Comparison of ENCODE assay signal across 3 cellular contexts in the genomic region with DNA sequence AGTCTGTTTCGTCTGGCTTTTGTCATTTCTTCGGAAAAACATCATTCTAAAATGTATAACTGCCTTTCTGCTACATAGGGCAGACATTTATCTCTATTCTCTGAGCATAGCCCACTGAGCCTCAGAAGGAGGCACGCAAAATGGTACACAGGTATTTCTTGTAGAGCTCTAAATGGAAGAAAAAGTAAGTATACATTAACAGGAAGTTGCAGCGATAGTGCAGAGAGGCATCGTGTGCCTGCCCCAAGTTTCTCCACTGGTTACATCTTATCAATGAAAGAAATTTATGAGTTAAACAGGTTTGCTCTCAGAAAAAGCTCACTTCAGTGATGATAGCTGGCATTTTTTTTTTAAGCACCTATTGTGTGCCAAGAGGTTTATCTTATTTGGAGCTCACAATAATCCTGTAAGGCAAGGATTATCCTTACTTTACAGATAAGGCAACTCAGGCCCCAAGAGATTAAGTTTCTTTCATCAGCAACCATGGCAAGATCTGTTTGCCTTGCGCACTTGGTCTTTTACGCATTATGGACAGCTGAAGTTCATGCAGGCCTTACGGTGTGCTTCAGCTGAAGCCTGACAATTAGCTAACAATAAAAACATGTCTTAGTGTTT.
TF ChIP-seq lines count a peak whose summit lies in the region.

No MANE protein-coding gene starts in this region.

TF ChIP-seq in SK-N-SH, 30 proteins besides CTCF, POLR2A, EP300 and RAD21 (continues in another document):
- TF ChIP-seq YY1 (IDR thresholded peaks at IDR 0.05; ENCODE audit: low read depth) (no peak), CHD2 (IDR thresholded peaks at IDR 0.05; ENCODE audit: low read length, partially characterized antibody) (no peak), NFIC (IDR thresholded peaks at IDR 0.05; ENCODE audit: borderline replicate concordance) (no peak), MXI1 (IDR thresholded peaks at IDR 0.05; ENCODE audit: low read depth, low read length) (no peak), RFX5 (IDR thresholded peaks at IDR 0.05; ENCODE audit: low read length) (no peak), FOXJ3 (CRISPR knock-in tag; IDR thresholded peaks at IDR 0.05) (no peak), SIN3A (IDR thresholded peaks at IDR 0.05; ENCODE audit: borderline replicate concordance, low read depth, low read length) (no peak), RXRA (IDR thresholded peaks at IDR 0.05; ENCODE audit: borderline replicate concordance, low read depth) (no peak), GATA2 (CRISPR knock-in tag; IDR thresholded peaks at IDR 0.05) (no peak), TCF12 (IDR thresholded peaks at IDR 0.05) (no peak), NRF1 (IDR thresholded peaks at IDR 0.05; ENCODE audit: low read depth, low read length) (no peak), ELF1 (IDR thresholded peaks at IDR 0.05) (no peak), RCOR1 (IDR thresholded peaks at IDR 0.05; ENCODE audit: low read length) (no peak), MEF2A (IDR thresholded peaks at IDR 0.05; ENCODE audit: borderline replicate concordance, low read depth) (no peak)
- TF ChIP-seq, protein P1, sequence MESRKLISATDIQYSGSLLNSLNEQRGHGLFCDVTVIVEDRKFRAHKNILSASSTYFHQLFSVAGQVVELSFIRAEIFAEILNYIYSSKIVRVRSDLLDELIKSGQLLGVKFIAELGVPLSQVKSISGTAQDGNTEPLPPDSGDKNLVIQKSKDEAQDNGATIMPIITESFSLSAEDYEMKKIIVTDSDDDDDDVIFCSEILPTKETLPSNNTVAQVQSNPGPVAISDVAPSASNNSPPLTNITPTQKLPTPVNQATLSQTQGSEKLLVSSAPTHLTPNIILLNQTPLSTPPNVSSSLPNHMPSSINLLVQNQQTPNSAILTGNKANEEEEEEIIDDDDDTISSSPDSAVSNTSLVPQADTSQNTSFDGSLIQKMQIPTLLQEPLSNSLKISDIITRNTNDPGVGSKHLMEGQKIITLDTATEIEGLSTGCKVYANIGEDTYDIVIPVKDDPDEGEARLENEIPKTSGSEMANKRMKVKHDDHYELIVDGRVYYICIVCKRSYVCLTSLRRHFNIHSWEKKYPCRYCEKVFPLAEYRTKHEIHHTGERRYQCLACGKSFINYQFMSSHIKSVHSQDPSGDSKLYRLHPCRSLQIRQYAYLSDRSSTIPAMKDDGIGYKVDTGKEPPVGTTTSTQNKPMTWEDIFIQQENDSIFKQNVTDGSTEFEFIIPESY (IDR thresholded peaks at IDR 0.05; ENCODE audit: borderline replicate concordance, low read depth): no peak
- TF ChIP-seq, protein P2, sequence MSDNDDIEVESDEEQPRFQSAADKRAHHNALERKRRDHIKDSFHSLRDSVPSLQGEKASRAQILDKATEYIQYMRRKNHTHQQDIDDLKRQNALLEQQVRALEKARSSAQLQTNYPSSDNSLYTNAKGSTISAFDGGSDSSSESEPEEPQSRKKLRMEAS (IDR thresholded peaks at IDR 0.05; ENCODE audit: low read depth): no peak
- TF ChIP-seq, protein P3, sequence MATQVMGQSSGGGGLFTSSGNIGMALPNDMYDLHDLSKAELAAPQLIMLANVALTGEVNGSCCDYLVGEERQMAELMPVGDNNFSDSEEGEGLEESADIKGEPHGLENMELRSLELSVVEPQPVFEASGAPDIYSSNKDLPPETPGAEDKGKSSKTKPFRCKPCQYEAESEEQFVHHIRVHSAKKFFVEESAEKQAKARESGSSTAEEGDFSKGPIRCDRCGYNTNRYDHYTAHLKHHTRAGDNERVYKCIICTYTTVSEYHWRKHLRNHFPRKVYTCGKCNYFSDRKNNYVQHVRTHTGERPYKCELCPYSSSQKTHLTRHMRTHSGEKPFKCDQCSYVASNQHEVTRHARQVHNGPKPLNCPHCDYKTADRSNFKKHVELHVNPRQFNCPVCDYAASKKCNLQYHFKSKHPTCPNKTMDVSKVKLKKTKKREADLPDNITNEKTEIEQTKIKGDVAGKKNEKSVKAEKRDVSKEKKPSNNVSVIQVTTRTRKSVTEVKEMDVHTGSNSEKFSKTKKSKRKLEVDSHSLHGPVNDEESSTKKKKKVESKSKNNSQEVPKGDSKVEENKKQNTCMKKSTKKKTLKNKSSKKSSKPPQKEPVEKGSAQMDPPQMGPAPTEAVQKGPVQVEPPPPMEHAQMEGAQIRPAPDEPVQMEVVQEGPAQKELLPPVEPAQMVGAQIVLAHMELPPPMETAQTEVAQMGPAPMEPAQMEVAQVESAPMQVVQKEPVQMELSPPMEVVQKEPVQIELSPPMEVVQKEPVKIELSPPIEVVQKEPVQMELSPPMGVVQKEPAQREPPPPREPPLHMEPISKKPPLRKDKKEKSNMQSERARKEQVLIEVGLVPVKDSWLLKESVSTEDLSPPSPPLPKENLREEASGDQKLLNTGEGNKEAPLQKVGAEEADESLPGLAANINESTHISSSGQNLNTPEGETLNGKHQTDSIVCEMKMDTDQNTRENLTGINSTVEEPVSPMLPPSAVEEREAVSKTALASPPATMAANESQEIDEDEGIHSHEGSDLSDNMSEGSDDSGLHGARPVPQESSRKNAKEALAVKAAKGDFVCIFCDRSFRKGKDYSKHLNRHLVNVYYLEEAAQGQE (IDR thresholded peaks at IDR 0.05; ENCODE audit: low read depth, low read length): no peak

TF ChIP-seq in SK-N-SH treated with all-trans-retinoic acid at 6 μM for 48 hours, 23 proteins besides CTCF, POLR2A, EP300 and RAD21:
- TF ChIP-seq, protein P4, sequence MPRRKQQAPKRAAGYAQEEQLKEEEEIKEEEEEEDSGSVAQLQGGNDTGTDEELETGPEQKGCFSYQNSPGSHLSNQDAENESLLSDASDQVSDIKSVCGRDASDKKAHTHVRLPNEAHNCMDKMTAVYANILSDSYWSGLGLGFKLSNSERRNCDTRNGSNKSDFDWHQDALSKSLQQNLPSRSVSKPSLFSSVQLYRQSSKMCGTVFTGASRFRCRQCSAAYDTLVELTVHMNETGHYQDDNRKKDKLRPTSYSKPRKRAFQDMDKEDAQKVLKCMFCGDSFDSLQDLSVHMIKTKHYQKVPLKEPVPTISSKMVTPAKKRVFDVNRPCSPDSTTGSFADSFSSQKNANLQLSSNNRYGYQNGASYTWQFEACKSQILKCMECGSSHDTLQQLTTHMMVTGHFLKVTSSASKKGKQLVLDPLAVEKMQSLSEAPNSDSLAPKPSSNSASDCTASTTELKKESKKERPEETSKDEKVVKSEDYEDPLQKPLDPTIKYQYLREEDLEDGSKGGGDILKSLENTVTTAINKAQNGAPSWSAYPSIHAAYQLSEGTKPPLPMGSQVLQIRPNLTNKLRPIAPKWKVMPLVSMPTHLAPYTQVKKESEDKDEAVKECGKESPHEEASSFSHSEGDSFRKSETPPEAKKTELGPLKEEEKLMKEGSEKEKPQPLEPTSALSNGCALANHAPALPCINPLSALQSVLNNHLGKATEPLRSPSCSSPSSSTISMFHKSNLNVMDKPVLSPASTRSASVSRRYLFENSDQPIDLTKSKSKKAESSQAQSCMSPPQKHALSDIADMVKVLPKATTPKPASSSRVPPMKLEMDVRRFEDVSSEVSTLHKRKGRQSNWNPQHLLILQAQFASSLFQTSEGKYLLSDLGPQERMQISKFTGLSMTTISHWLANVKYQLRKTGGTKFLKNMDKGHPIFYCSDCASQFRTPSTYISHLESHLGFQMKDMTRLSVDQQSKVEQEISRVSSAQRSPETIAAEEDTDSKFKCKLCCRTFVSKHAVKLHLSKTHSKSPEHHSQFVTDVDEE (CRISPR knock-in tag; IDR thresholded peaks at IDR 0.05): no peak
- no peak for TF ChIP-seq ZNF70 (CRISPR knock-in tag; IDR thresholded peaks at IDR 0.05)

TF ChIP-seq in H1, 55 proteins besides CTCF, POLR2A, EP300 and RAD21:
- no peak for TF ChIP-seq SP1 (IDR thresholded peaks at IDR 0.05; ENCODE audit: low read depth, low read length)
